8 cellular contexts compared by ENCODE assay signal in the genomic region with DNA sequence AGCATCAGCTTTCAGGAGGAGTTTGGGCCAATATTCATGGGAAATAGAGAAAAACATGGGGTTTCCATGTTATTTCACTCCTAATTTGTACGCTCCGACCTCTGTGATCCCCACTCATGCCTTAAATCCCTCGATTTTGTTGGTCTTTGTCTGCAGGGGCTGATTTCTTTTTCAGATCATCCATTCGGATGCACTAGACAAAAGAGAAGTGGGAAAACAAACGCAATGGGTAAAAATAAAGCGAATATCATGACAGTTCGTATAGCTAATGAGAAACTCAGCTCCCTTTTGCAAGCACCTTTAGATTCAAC. TPM values are rescaled to one million over a fixed set of nuclear protein-coding genes. Genes with fewer than 3 reads are reported as not detected.
A peak's percentile ranks its signal among the peaks of the same experiment; 100 is the strongest.
DNase-seq lines count a peak whose midpoint lies in the region; ATAC-seq and TF ChIP-seq lines count a peak whose summit lies in the region.

No MANE protein-coding gene starts in this region.

- H3K36me3 Mint-ChIP-seq in WTC11: peaks cover 16% of the 10 kb centered on the region
- peaks cover 5% of the 10 kb centered on the region for H3K36me3 Mint-ChIP-seq in stimulated activated memory B cell treated with anti-CD40 and anti-IgM and Interleukin-4, amounts not matched to agents 10 μg/mL and 1 μg/mL and 100 μg/mL, for 72 hours

- peak overlapping the region; percentile 51 for H3K4me3 ChIP-seq in iPS-11a (ENCODE audit: low read depth, low read length)

- H3K4me1 Mint-ChIP-seq in WTC11: peaks cover 23% of the 10 kb centered on the region
- H3K4me1 Mint-ChIP-seq in stimulated activated memory B cell treated with anti-CD40 and anti-IgM and Interleukin-4, amounts not matched to agents 10 μg/mL and 1 μg/mL and 100 μg/mL, for 72 hours: peaks cover 23% of the 10 kb centered on the region

- no peaks in the 10 kb centered on the region for H3K9me3 Mint-ChIP-seq in WTC11
- no peaks in the 10 kb centered on the region for H3K9me3 Mint-ChIP-seq in stimulated activated memory B cell treated with anti-CD40 and anti-IgM and Interleukin-4, amounts not matched to agents 10 μg/mL and 1 μg/mL and 100 μg/mL, for 72 hours

- no peak for TF ChIP-seq CTCF in WTC11 (IDR thresholded peaks at IDR 0.05)

- CTCF ChIA-PET in WTC11 (lab: Charles Lee): no interaction called here

- ATAC-seq in WTC11 (no peak), GM18861 (IDR thresholded peaks at IDR 0.05; ENCODE audit: unreplicated experiment) (no peak)
- ATAC-seq in stimulated activated memory B cell treated with anti-CD40 and anti-IgM and Interleukin-4, amounts not matched to agents 10 μg/mL and 1 μg/mL and 100 μg/mL, for 72 hours: no peak

- H3K4me3 Mint-ChIP-seq in WTC11: peak overlapping the region; percentile 88
- peak overlapping the region; percentile 90 for H3K4me3 Mint-ChIP-seq in stimulated activated memory B cell treated with anti-CD40 and anti-IgM and Interleukin-4, amounts not matched to agents 10 μg/mL and 1 μg/mL and 100 μg/mL, for 72 hours

- peak overlapping the region; percentile 91 for H3K27ac Mint-ChIP-seq in WTC11
- peak overlapping the region; percentile 89 for H3K27ac Mint-ChIP-seq in stimulated activated memory B cell treated with anti-CD40 and anti-IgM and Interleukin-4, amounts not matched to agents 10 μg/mL and 1 μg/mL and 100 μg/mL, for 72 hours

- no peaks in the 10 kb centered on the region for H3K27me3 Mint-ChIP-seq in WTC11 (ENCODE audit: low read depth)
- no peaks in the 10 kb centered on the region for H3K27me3 Mint-ChIP-seq in stimulated activated memory B cell treated with anti-CD40 and anti-IgM and Interleukin-4, amounts not matched to agents 10 μg/mL and 1 μg/mL and 100 μg/mL, for 72 hours

- POLR2A ChIA-PET in WTC11 (lab: Charles Lee): no interaction called here

- DNase-seq in NCI-H510A treated with DMSO at 0.1 percent for 48 hours (lab: John Stamatoyannopoulos, UW) (peak; percentile 23), NCI-H510A (lab: John Stamatoyannopoulos, UW) (no peak), WTC11 (ENCODE audit: low spot score) (no peak), HT-29 (ENCODE audit: low spot score) (no peak), NCI-H1092 treated with DMSO at 0.1 percent for 48 hours (lab: John Stamatoyannopoulos, UW) (no peak)

TF ChIP-seq in WTC11, 78 proteins besides CTCF, POLR2A, EP300 and RAD21:
- TF ChIP-seq TEAD1 (CRISPR knock-in tag; IDR thresholded peaks at IDR 0.05): no peak
- TF ChIP-seq GABPB1 (CRISPR knock-in tag; IDR thresholded peaks at IDR 0.05): no peak
- no peak for TF ChIP-seq JAZF1 (CRISPR knock-in tag; IDR thresholded peaks at IDR 0.05)
- no peak for TF ChIP-seq ATF1 (CRISPR knock-in tag; IDR thresholded peaks at IDR 0.05)
- TF ChIP-seq, protein P1, sequence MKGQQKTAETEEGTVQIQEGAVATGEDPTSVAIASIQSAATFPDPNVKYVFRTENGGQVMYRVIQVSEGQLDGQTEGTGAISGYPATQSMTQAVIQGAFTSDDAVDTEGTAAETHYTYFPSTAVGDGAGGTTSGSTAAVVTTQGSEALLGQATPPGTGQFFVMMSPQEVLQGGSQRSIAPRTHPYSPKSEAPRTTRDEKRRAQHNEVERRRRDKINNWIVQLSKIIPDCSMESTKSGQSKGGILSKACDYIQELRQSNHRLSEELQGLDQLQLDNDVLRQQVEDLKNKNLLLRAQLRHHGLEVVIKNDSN (CRISPR knock-in tag; IDR thresholded peaks at IDR 0.05): no peak
- TF ChIP-seq, protein P2, sequence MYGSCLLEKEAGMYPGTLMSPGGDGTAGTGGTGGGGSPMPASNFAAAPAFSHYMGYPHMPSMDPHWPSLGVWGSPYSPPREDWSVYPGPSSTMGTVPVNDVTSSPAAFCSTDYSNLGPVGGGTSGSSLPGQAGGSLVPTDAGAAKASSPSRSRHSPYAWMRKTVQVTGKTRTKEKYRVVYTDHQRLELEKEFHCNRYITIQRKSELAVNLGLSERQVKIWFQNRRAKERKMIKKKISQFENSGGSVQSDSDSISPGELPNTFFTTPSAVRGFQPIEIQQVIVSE (CRISPR knock-in tag; IDR thresholded peaks at IDR 0.05; ENCODE audit: borderline replicate concordance): no peak
- TF ChIP-seq, protein P3, sequence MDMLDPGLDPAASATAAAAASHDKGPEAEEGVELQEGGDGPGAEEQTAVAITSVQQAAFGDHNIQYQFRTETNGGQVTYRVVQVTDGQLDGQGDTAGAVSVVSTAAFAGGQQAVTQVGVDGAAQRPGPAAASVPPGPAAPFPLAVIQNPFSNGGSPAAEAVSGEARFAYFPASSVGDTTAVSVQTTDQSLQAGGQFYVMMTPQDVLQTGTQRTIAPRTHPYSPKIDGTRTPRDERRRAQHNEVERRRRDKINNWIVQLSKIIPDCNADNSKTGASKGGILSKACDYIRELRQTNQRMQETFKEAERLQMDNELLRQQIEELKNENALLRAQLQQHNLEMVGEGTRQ (CRISPR knock-in tag; IDR thresholded peaks at IDR 0.05): no peak
- TF ChIP-seq NR3C1 (CRISPR knock-in tag; conservative IDR thresholded peaks at IDR 0.05; ENCODE audit: low read depth): no peak
- TF ChIP-seq, protein P4, sequence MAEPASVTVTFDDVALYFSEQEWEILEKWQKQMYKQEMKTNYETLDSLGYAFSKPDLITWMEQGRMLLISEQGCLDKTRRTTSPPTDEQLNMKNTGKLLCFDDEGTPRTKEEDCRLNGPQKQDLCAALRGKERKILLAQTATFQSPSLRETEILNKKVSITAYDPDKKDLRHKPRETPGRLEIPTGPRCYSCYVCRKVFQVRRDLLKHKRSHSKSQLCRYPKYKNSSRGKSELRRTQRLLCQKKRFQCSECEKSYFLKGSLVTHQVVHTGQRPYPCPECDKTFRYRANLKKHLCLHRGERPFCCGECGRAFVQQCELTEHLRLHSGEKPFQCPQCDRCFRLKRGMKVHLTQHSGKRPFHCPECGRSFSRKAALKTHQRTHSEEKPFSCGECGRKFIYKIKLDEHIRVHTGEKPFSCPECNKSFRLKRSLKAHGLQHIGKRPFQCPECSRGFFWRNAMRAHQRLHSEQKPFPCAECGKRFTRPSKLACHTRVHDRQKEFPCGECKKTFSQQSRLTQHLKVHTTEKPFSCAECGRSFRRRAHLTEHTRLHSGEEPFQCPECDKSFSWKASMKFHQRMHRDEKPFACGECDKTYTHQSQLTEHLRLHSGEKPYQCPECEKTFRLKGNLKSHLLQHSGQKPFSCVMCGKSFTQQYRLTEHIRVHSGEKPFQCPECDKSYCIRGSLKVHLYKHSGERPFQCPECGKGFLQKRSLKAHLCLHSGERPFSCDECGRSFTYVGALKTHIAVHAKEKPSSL (CRISPR knock-in tag; conservative IDR thresholded peaks at IDR 0.05): no peak
- no peak for TF ChIP-seq ZNF317 (CRISPR knock-in tag; IDR thresholded peaks at IDR 0.05; ENCODE audit: borderline replicate concordance, low read depth)

RNA-seq across cellular contexts. Expression of a gene that starts 0.3 kb away (rescaled TPM):
- total RNA-seq in WTC11 (2021): 34.0 to 34.3 TPM (median 34.0 TPM) in 3 replicates
- 8.9 and 9.2 TPM in 2 replicates for total RNA-seq in HT-29 (2014; rRNA removed; shearing (Covaris generic))
